ENCODE assay signal across 9 cellular contexts in genomic region chr3:119580148-119580760, GRCh38. TPM values are rescaled to one million over a fixed set of nuclear protein-coding genes. Genes with fewer than 3 reads are reported as not detected.
DNase-seq lines count a peak whose midpoint lies in the region; ATAC-seq and TF ChIP-seq lines count a peak whose summit lies in the region.
"Had no signal": no experiment of that assay in that cellular context is flagged by ENCODE, and none has a peak within 500 bp of the region (broad histone marks: within the 10 kb centered on the region; RNA-seq: fewer than 3 reads in every experiment).

No MANE protein-coding gene starts in this region.

- peak overlapping the region; percentile 96 for H3K4me3 Mint-ChIP-seq in T-helper 17 cell

- H3K4me1 ChIP-seq in BLaER1 = peaks cover 15% of the 10 kb centered on the region

- no peak overlapping the region for H2AFZ ChIP-seq in neural cell (ENCODE audit: low read depth, low read length)

- TF ChIP-seq EP300 in neural cell (conservative IDR thresholded peaks at IDR 0.05; ENCODE audit: poor library complexity, severe bottlenecking) = no peak

- no peaks in the 10 kb centered on the region for H3F3A ChIP-seq in neural cell (ENCODE audit: insufficient read depth, low read length, poor library complexity, severe bottlenecking)

- peak overlapping the region; percentile 49 for H3K9ac ChIP-seq in BLaER1
- H3K9ac ChIP-seq in neural cell (ENCODE audit: low read length) = no peak overlapping the region

- TF ChIP-seq CTCF in fibroblast of pulmonary artery (IDR thresholded peaks at IDR 0.05; ENCODE audit: low read length, missing control alignments) = no peak
- TF ChIP-seq CTCF in neural cell (IDR thresholded peaks at IDR 0.05; ENCODE audit: poor library complexity, severe bottlenecking) = no peak

- H3K79me2 ChIP-seq in neural cell (replicated peaks; ENCODE audit: insufficient read depth, low read length) = no peaks in the 10 kb centered on the region

- ATAC-seq in GM18909 (IDR thresholded peaks at IDR 0.05; ENCODE audit: poor library complexity, unreplicated experiment) (peak; percentile 78), HG03097 (IDR thresholded peaks at IDR 0.05; ENCODE audit: low FRiP score, unreplicated experiment) (peak; percentile 55), T-helper 17 cell (peak; percentile 54)

- DNase-seq in T-helper 17 cell (no peak), fibroblast of pulmonary artery (ENCODE audit: low read depth) (peak; percentile 25), putamen (ENCODE audit: low spot score) (no peak), mucosa of gallbladder (ENCODE audit: low spot score) (no peak)

- H3K27ac ChIP-seq in BLaER1 (peak overlapping the region; percentile 30; the same call in 1 of the 2 replicates), neural cell (ENCODE audit: low read length) (no peak overlapping the region)
- H3K27ac ChIP-seq: SK-N-MC had no signal

- peak overlapping the region; percentile 96 for H3K27ac Mint-ChIP-seq in T-helper 17 cell

- H3K4me2 ChIP-seq in BLaER1 = peak overlapping the region; percentile 85
- H3K4me2 ChIP-seq in neural cell (ENCODE audit: low read length) = no peak overlapping the region

- H3K4me3 ChIP-seq in BLaER1 = peak overlapping the region; percentile 66
- H3K4me3 ChIP-seq in fibroblast of pulmonary artery (replicated peaks; ENCODE audit: low read depth, low read length) = peak overlapping the region; percentile 53
- H3K4me3 ChIP-seq in neural cell (ENCODE audit: low read length) = peak overlapping the region; percentile 69
- H3K4me3 ChIP-seq: SK-N-MC had no signal

- peaks cover 6% of the 10 kb centered on the region; the same call in 1 of the 2 replicates for H3K9me3 ChIP-seq in BLaER1
- no peaks in the 10 kb centered on the region for H3K9me3 ChIP-seq in T-helper 17 cell (ENCODE audit: control insufficient read depth, low read length, poor library complexity, severe bottlenecking)
- no peaks in the 10 kb centered on the region for H3K9me3 ChIP-seq in neural cell (ENCODE audit: low read length)

- peaks cover 3% of the 10 kb centered on the region for H3K36me3 Mint-ChIP-seq in T-helper 17 cell (ENCODE audit: low read depth)

- no peak for TF ChIP-seq RAD21 in neural cell (conservative IDR thresholded peaks at IDR 0.05)

- peaks cover 32% of the 10 kb centered on the region for H3K27me3 ChIP-seq in BLaER1
- peaks cover 22% of the 10 kb centered on the region for H3K27me3 ChIP-seq in neural cell (ENCODE audit: insufficient read depth, low read depth, low read length)

- H3K27me3 Mint-ChIP-seq in T-helper 17 cell = no peaks in the 10 kb centered on the region

- peaks cover 16% of the 10 kb centered on the region for H3K4me1 Mint-ChIP-seq in T-helper 17 cell

- H4K20me1 ChIP-seq in BLaER1 (no peaks in the 10 kb centered on the region), neural cell (ENCODE audit: insufficient read depth) (no peaks in the 10 kb centered on the region)

- H3K9me2 ChIP-seq in neural cell (ENCODE audit: insufficient read depth, low read length) = no peaks in the 10 kb centered on the region

- H3K36me3 ChIP-seq in BLaER1 (no peaks in the 10 kb centered on the region), neural cell (ENCODE audit: insufficient read depth, low read length) (no peaks in the 10 kb centered on the region)

TF ChIP-seq in neural cell, 6 proteins besides CTCF, POLR2A, EP300 and RAD21:
- TF ChIP-seq, protein P1, sequence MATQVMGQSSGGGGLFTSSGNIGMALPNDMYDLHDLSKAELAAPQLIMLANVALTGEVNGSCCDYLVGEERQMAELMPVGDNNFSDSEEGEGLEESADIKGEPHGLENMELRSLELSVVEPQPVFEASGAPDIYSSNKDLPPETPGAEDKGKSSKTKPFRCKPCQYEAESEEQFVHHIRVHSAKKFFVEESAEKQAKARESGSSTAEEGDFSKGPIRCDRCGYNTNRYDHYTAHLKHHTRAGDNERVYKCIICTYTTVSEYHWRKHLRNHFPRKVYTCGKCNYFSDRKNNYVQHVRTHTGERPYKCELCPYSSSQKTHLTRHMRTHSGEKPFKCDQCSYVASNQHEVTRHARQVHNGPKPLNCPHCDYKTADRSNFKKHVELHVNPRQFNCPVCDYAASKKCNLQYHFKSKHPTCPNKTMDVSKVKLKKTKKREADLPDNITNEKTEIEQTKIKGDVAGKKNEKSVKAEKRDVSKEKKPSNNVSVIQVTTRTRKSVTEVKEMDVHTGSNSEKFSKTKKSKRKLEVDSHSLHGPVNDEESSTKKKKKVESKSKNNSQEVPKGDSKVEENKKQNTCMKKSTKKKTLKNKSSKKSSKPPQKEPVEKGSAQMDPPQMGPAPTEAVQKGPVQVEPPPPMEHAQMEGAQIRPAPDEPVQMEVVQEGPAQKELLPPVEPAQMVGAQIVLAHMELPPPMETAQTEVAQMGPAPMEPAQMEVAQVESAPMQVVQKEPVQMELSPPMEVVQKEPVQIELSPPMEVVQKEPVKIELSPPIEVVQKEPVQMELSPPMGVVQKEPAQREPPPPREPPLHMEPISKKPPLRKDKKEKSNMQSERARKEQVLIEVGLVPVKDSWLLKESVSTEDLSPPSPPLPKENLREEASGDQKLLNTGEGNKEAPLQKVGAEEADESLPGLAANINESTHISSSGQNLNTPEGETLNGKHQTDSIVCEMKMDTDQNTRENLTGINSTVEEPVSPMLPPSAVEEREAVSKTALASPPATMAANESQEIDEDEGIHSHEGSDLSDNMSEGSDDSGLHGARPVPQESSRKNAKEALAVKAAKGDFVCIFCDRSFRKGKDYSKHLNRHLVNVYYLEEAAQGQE (IDR thresholded peaks at IDR 0.05; ENCODE audit: borderline replicate concordance) = no peak
- TF ChIP-seq TAF1 (IDR thresholded peaks at IDR 0.05; ENCODE audit: low read depth) (no peak), SMC3 (conservative IDR thresholded peaks at IDR 0.05; ENCODE audit: poor library complexity) (no peak), MXI1 (conservative IDR thresholded peaks at IDR 0.05; ENCODE audit: poor library complexity, severe bottlenecking) (no peak), EZH2 (IDR thresholded peaks at IDR 0.05; ENCODE audit: borderline replicate concordance, insufficient read depth, low read length, poor library complexity, severe bottlenecking) (no peak), POLR2AphosphoS5 (IDR thresholded peaks at IDR 0.05) (no peak)

RNA-seq across cellular contexts. Expression of gene ADPRH, which starts 1.0 kb away (rescaled TPM):
- 1 to 10 TPM; 3.6 to 3.7 TPM for total RNA-seq in T-helper 17 cell
- polyA plus RNA-seq in neural cell = 0.07 and 0.94 TPM in 2 replicates
- 0.12 TPM in 1 of 2 replicates, not detected in the other for polyA minus RNA-seq in neural cell
- total RNA-seq in mucosa of gallbladder = 9.5 TPM

RNA-seq across cellular contexts. Expression of gene PLA1A, which starts 17.4 kb away (rescaled TPM):
- total RNA-seq in T-helper 17 cell = under 1 TPM in 1 of 2 donors, not detected in 1; 0.45 TPM
- polyA plus RNA-seq in neural cell = not detected in 2 replicates
- not detected in 2 replicates for polyA minus RNA-seq in neural cell
- 1.6 TPM for total RNA-seq in mucosa of gallbladder

RNA-seq across cellular contexts. Expression of gene CD80, which starts 20.8 kb away (rescaled TPM):
- total RNA-seq in T-helper 17 cell = 10 to 100 TPM; 13.9 to 14.1 TPM
- polyA plus RNA-seq in neural cell = not detected in 2 replicates
- not detected in 2 replicates for polyA minus RNA-seq in neural cell
- total RNA-seq in mucosa of gallbladder = 0.46 TPM

Comparison
In these comparisons a context has a peak if more than half of its experiments do, and no peak if none do; other contexts are left out.
1. RNA of gene CD80, which starts 20.8 kb away (total RNA-seq): 13.9 to 14.1 TPM in T-helper 17 cell; 0.46 TPM in mucosa of gallbladder (single experiment); every median in the first group is over 10 times any median in the second.
2. Peak in every context shown above with its lines, with median percentiles within 50 percentile points of each other: H3K4me3 ChIP-seq and ATAC-seq.